15 cellular contexts compared by ENCODE assay signal in genomic region chr18:12314586-12315305, GRCh38. TPM values are rescaled to one million over a fixed set of nuclear protein-coding genes. Genes with fewer than 3 reads are reported as not detected.
DNase-seq lines count a peak whose midpoint lies in the region; ATAC-seq and TF ChIP-seq lines count a peak whose summit lies in the region.
"Had no signal": no experiment of that assay in that cellular context is flagged by ENCODE, and none has a peak within 500 bp of the region (broad histone marks: within the 10 kb centered on the region; RNA-seq: fewer than 3 reads in every experiment).

No MANE protein-coding gene starts in this region.

- no peak overlapping the region for H3K4me3 ChIP-seq in A673 (ENCODE audit: low read depth, low read length, poor library complexity, severe bottlenecking)
- H3K4me3 ChIP-seq in OCI-LY7 (ENCODE audit: low read depth, low read length, poor library complexity, severe bottlenecking): no peak overlapping the region
- peak overlapping the region in 1 of 2 experiments; percentile 47 for H3K4me3 ChIP-seq in mesenchymal stem cell (ENCODE audit: insufficient read depth in 1 of 2, low read depth in 1 of 2, low read length in 2 of 2)
- H3K4me3 ChIP-seq: vagina had no signal

- no peak overlapping the region for H3K4ac ChIP-seq in mesenchymal stem cell (ENCODE audit: low read depth in 1 of 2, low read length in 2 of 2)

- DNase-seq in A673 (ENCODE audit: low spot score) (no peak), OCI-LY7 (ENCODE audit: low spot score) (peak; percentile 58), mesenchymal stem cell (no peak), medulla oblongata (ENCODE audit: extremely low spot score) (no peak), HUDEP-2 (lab: John Stamatoyannopoulos, UW; ENCODE audit: unreplicated experiment in 76 of 76) (no peak)
- DNase-seq: activated T-cell treated with anti-CD3 and anti-CD28 coated beads, Interleukin-2, amount 50 U/mL, for 48 hours; DMS79 treated with DMSO at 0.1 percent for 48 hours; H9; NCI-H2227 treated with DMSO at 0.1 percent for 48 hours; posterior cingulate gyrus; stimulated activated CD4-positive, alpha-beta T cell treated with anti-CD3 and anti-CD28 coated beads, Interleukin-1b, Interleukin-23, amount 100 ng/mL, for 48 hours had no signal

- peak; percentile 47 for ATAC-seq in GM21447 (IDR thresholded peaks at IDR 0.05; ENCODE audit: unreplicated experiment)
- ATAC-seq in HG02973 (IDR thresholded peaks at IDR 0.05; ENCODE audit: unreplicated experiment): no peak
- ATAC-seq in SK-N-SH treated with all-trans-retinoic acid at 6 μM for 48 hours: no peak

- intact Hi-C loops in A673 (cut with micrococcal nuclease; ENCODE audit: unreplicated experiment) (no loop called here), OCI-LY7 (cut with micrococcal nuclease; ENCODE audit: unreplicated experiment) (loop anchor here (5.0 kb wide), 2 partner anchors 63 to 633 kb away; partner anchors contain the start of genes AFG3L2 and SEH1L)

- H4K20me1 ChIP-seq in OCI-LY7 (ENCODE audit: insufficient read depth, low read length): no peaks in the 10 kb centered on the region

- no peak overlapping the region for H2BK12ac ChIP-seq in mesenchymal stem cell (ENCODE audit: low read length in 2 of 2)

- H3K9me3 ChIP-seq in A673 (ENCODE audit: low read depth, low read length, poor library complexity, severe bottlenecking) (peaks cover 17% of the 10 kb centered on the region), OCI-LY7 (ENCODE audit: low read length) (peaks cover 19% of the 10 kb centered on the region), mesenchymal stem cell (ENCODE audit: control insufficient read depth, low read length) (peaks cover 11% of the 10 kb centered on the region)

- H3K4me2 ChIP-seq in OCI-LY7 (ENCODE audit: low read length) (peak overlapping the region; percentile 49), mesenchymal stem cell (ENCODE audit: low read length, poor library complexity, severe bottlenecking) (no peak overlapping the region)

- H3K14ac ChIP-seq in mesenchymal stem cell (ENCODE audit: low read length in 2 of 2): no peak overlapping the region

- no peaks in the 10 kb centered on the region for H3K9me2 ChIP-seq in OCI-LY7 (ENCODE audit: insufficient read depth, low read length)

- H3K36me3 ChIP-seq in A673 (ENCODE audit: insufficient read depth, low read length, poor library complexity, severe bottlenecking) (peaks cover 75% of the 10 kb centered on the region), OCI-LY7 (ENCODE audit: insufficient read depth, low read length) (no peaks in the 10 kb centered on the region), mesenchymal stem cell (ENCODE audit: control insufficient read depth in 1 of 2, insufficient read depth in 2 of 2, low read depth in 1 of 2, low read length in 2 of 2) (peaks cover 37 to 90% of the 10 kb centered on the region in 2 experiments)

- H3K79me2 ChIP-seq in OCI-LY7 (ENCODE audit: insufficient read depth, low read depth, low read length): no peaks in the 10 kb centered on the region

- peak overlapping the region; percentile 54 for H3K27ac ChIP-seq in A673 (ENCODE audit: low read depth, low read length, poor library complexity, severe bottlenecking)
- peak overlapping the region; percentile 48 for H3K27ac ChIP-seq in OCI-LY7 (ENCODE audit: low read depth, low read length, poor library complexity, severe bottlenecking)
- no peak overlapping the region for H3K27ac ChIP-seq in mesenchymal stem cell (ENCODE audit: low read length, poor library complexity, severe bottlenecking)
- H3K27ac ChIP-seq: vagina had no signal

- CTCF ChIA-PET in A673 (lab: Charles Lee) (no interaction called here), OCI-LY7 (lab: Charles Lee; ENCODE audit: unreplicated experiment) (interaction anchor here (1.0 to 2.1 kb wide), 2 partner anchors 12 to 14 kb away, joined by 3 to 6 read pairs; no protein-coding TSS in a partner anchor)

- H2AFZ ChIP-seq in OCI-LY7 (ENCODE audit: low read length): peak overlapping the region; percentile 16; the same call in 1 of the 2 replicates
- no peak overlapping the region for H2AFZ ChIP-seq in mesenchymal stem cell (ENCODE audit: low read depth, low read length)

- POLR2A ChIA-PET in A673 (lab: Charles Lee; ENCODE audit: low non-redundant PET) (interaction anchor here (1.0 kb wide), 1 partner anchor 62 kb away, joined by 3 read pairs; the partner anchor contains the start of gene AFG3L2), OCI-LY7 (lab: Charles Lee) (interaction anchor here (0.5 to 2.0 kb wide), 3 partner anchors 62 to 409 kb away, joined by 3 to 7 read pairs (median 4); partner anchors contain the start of gene AFG3L2)

- H3K4me1 ChIP-seq in A673 (ENCODE audit: insufficient read depth, low read length, poor library complexity, severe bottlenecking): peaks cover 36% of the 10 kb centered on the region
- H3K4me1 ChIP-seq in OCI-LY7 (ENCODE audit: insufficient read depth, low read length, poor library complexity, severe bottlenecking): peaks cover 47% of the 10 kb centered on the region
- H3K4me1 ChIP-seq in mesenchymal stem cell (ENCODE audit: control insufficient read depth, insufficient read depth, low read depth, low read length): peaks cover 6% of the 10 kb centered on the region

- no peak overlapping the region for H4K91ac ChIP-seq in mesenchymal stem cell (ENCODE audit: low read length)

- no peak overlapping the region for H2AK5ac ChIP-seq in mesenchymal stem cell (ENCODE audit: low read length, severe bottlenecking)

- no TSS peak for BruUV-seq in A673 (replicated peaks; lab: Mats Ljungman, UMichigan)
- BruUV-seq in OCI-LY7 (replicated peaks; lab: Mats Ljungman, UMichigan): no TSS peak

- H3K18ac ChIP-seq in mesenchymal stem cell (ENCODE audit: low read depth in 1 of 2, low read length in 2 of 2): no peak overlapping the region

- H2BK120ac ChIP-seq in mesenchymal stem cell (ENCODE audit: low read depth, low read length): no peak overlapping the region

- H3K79me1 ChIP-seq in mesenchymal stem cell (replicated peaks; ENCODE audit: low read length, poor library complexity, severe bottlenecking): peaks cover 2% of the 10 kb centered on the region

- WGBS in mesenchymal stem cell: no CpG with 5 or more reads among the region's 1 CpG

- TF ChIP-seq CTCF in A673 (conservative IDR thresholded peaks at IDR 0.05; ENCODE audit: low read depth, low read length) (no peak), OCI-LY7 (conservative IDR thresholded peaks at IDR 0.05; ENCODE audit: low read length) (no peak)

- peak overlapping the region; percentile 42 for H4K8ac ChIP-seq in mesenchymal stem cell (ENCODE audit: low read length)

- H2BK5ac ChIP-seq in mesenchymal stem cell (ENCODE audit: low read depth, low read length, poor library complexity, severe bottlenecking): no peak overlapping the region

- H3K23ac ChIP-seq in mesenchymal stem cell (ENCODE audit: low read length in 2 of 2): no peak overlapping the region

- H3K27me3 ChIP-seq in A673 (replicated peaks; ENCODE audit: insufficient read depth, low read depth, low read length, poor library complexity) (no peaks in the 10 kb centered on the region), mesenchymal stem cell (ENCODE audit: control insufficient read depth in 1 of 2, insufficient read depth in 1 of 2, low read length in 2 of 2) (no peaks in the 10 kb centered on the region)
- H3K27me3 ChIP-seq: vagina had no signal

- no peak overlapping the region for H2BK15ac ChIP-seq in mesenchymal stem cell (ENCODE audit: low read depth, poor library complexity, severe bottlenecking)

- H3K9ac ChIP-seq in mesenchymal stem cell (ENCODE audit: low read length): peak overlapping the region; percentile 86

TF ChIP-seq in SK-N-SH treated with all-trans-retinoic acid at 6 μM for 48 hours, 23 proteins besides CTCF, POLR2A, EP300 and RAD21 (continues in another document):
- TF ChIP-seq ZNF70 (CRISPR knock-in tag; IDR thresholded peaks at IDR 0.05) (no peak), OSR1 (CRISPR knock-in tag; IDR thresholded peaks at IDR 0.05) (no peak), SNAI2 (CRISPR knock-in tag; IDR thresholded peaks at IDR 0.05) (no peak), GLIS3 (CRISPR knock-in tag; IDR thresholded peaks at IDR 0.05) (no peak), CSRNP3 (CRISPR knock-in tag; IDR thresholded peaks at IDR 0.05) (no peak), ZC3H10 (CRISPR knock-in tag; IDR thresholded peaks at IDR 0.05) (no peak), PPARA (CRISPR knock-in tag; IDR thresholded peaks at IDR 0.05; ENCODE audit: borderline replicate concordance) (no peak)

RNA-seq across cellular contexts. Expression of gene TUBB6, which starts 6.7 kb away (rescaled TPM):
- total RNA-seq in A673 (2021): 182 and 197 TPM in 2 replicates
- not detected in 2 replicates for total RNA-seq in OCI-LY7 (2014; rRNA removed; shearing (Covaris generic))
- not detected in 2 replicates for total RNA-seq in OCI-LY7 (2022)
- polyA plus RNA-seq in mesenchymal stem cell (2013, experiment 1 of 2): 234 TPM
- 237 TPM for polyA plus RNA-seq in mesenchymal stem cell (2013, experiment 2 of 2)

Comparison
In these comparisons a context has a peak if more than half of its experiments do, and no peak if none do; other contexts are left out.
1. RNA of gene TUBB6, which starts 6.7 kb away (total RNA-seq): 182 to 197 TPM in A673; not detected in OCI-LY7; every median in the first group is over 100 times any median in the second.